In the genomic region with DNA sequence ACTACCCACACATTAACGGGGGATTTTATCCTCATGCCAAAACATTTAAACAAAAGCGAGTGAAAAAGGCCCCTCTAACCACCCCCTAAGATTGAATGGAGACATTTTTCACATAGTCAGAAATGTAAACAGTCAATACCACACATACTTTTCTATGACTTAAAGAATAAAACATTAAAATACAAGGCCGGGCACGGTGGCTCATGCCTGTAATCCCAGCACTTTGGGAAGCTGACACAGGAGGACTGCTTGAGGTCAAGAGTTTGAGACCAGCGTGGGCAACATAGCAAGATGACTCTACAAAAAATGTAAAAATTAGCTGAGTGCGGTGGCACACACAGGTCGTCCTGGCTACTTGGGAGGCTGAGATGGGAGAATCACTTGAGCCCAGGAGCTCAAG, we compare ENCODE assay signal across 25 cellular contexts. TPM values are rescaled to one million over a fixed set of nuclear protein-coding genes. Genes with fewer than 3 reads are reported as not detected.
DNase-seq lines count a peak whose midpoint lies in the region; ATAC-seq and TF ChIP-seq lines count a peak whose summit lies in the region.
"Had no signal": no experiment of that assay in that cellular context is flagged by ENCODE, and none has a peak within 500 bp of the region (broad histone marks: within the 10 kb centered on the region; RNA-seq: fewer than 3 reads in every experiment).

No MANE protein-coding gene starts in this region.

- no peak overlapping the region for H3K4me3 Mint-ChIP-seq in activated naive CD4-positive, alpha-beta T cell treated with anti-CD3 and anti-CD28 coated beads, Interleukin-2, amount 50 U/mL, for 24 hours
- H3K4me3 Mint-ChIP-seq in activated T-helper 2 cell treated with anti-CD3 and anti-CD28 coated beads, Interferon-gamma antibody, Interleukin-2, Interleukin-4, amounts not matched to agents 10 μg/mL and 5 μg/mL and 100 μg/mL, durations not matched to agents 14 hours and 24 hours and 36 hours (ENCODE audit: low read depth), result no peak overlapping the region
- H3K4me3 Mint-ChIP-seq in glutamatergic neuron (ENCODE audit: unreplicated experiment), result no peak overlapping the region
- H3K4me3 Mint-ChIP-seq: activated CD4-positive, alpha-beta memory T cell treated with anti-CD3 and anti-CD28 coated beads for 36 hours; endodermal cell; natural killer cell treated with Interleukin-12 subunit alpha and Interleukin-12 subunit beta and Interleukin-15 and Interleukin-18, amount 100 ng/mL, for 72 hours had no signal

- intact Hi-C loops in activated T-helper 2 cell treated with anti-CD3 and anti-CD28 coated beads, Interferon-gamma antibody, Interleukin-2, Interleukin-4, amounts not matched to agents 10 μg/mL and 5 μg/mL and 100 μg/mL, durations not matched to agents 14 hours and 24 hours and 36 hours (cut with micrococcal nuclease), result no loop called here
- intact Hi-C loops in Right ventricle myocardium superior (cut with DNase I), result no loop called here

- H3K36me3 Mint-ChIP-seq in activated naive CD4-positive, alpha-beta T cell treated with anti-CD3 and anti-CD28 coated beads, Interleukin-2, amount 50 U/mL, for 24 hours, result peaks cover 3% of the 10 kb centered on the region
- peaks cover 42% of the 10 kb centered on the region for H3K36me3 Mint-ChIP-seq in activated T-helper 2 cell treated with anti-CD3 and anti-CD28 coated beads, Interferon-gamma antibody, Interleukin-2, Interleukin-4, amounts not matched to agents 10 μg/mL and 5 μg/mL and 100 μg/mL, durations not matched to agents 14 hours and 24 hours and 36 hours (ENCODE audit: low read depth)
- H3K36me3 Mint-ChIP-seq in glutamatergic neuron (ENCODE audit: unreplicated experiment), result no peaks in the 10 kb centered on the region

- DNase-seq in activated naive CD4-positive, alpha-beta T cell (lab: John Stamatoyannopoulos, UW), result no peak
- no peak for DNase-seq in activated T-helper 2 cell treated with anti-CD3 and anti-CD28 coated beads, Interferon-gamma antibody, Interleukin-2, Interleukin-4, amounts not matched to agents 10 μg/mL and 5 μg/mL and 100 μg/mL, durations not matched to agents 14 hours and 24 hours and 36 hours (ENCODE audit: low spot score)
- DNase-seq in glutamatergic neuron, result no peak
- DNase-seq in activated gamma-delta T cell treated with Interleukin-2 at 50 U/mL for 16 hours, result no peak
- no peak for DNase-seq in Right ventricle myocardium superior
- no peak for DNase-seq in omental fat pad (ENCODE audit: low spot score)
- no peak for DNase-seq in COR-L47 (lab: John Stamatoyannopoulos, UW)
- DNase-seq: activated CD4-positive, alpha-beta memory T cell treated with anti-CD3 and anti-CD28 coated beads for 36 hours; DMS153; hypothalamus; islet precursor cell; left ventricle myocardium superior; NCI-H1436 treated with DMSO at 0.1 percent for 48 hours; NCI-H446; NCI-H774; pancreas; right cardiac atrium; RPMI8226; stimulated activated CD4-positive, alpha-beta T cell treated with anti-CD3 and anti-CD28 coated beads, Interleukin-2, amount 100 ng/mL, for 24 hours; stomach; thyroid gland had no signal

- ATAC-seq in Right ventricle myocardium superior (ENCODE audit: poor library complexity) (no peak), omental fat pad (ENCODE audit: low FRiP score) (no peak)
- ATAC-seq: gastroesophageal sphincter, left ventricle myocardium superior, pancreas, right cardiac atrium had no signal

- H3K4me1 Mint-ChIP-seq in activated naive CD4-positive, alpha-beta T cell treated with anti-CD3 and anti-CD28 coated beads, Interleukin-2, amount 50 U/mL, for 24 hours, result peaks cover 37% of the 10 kb centered on the region
- H3K4me1 Mint-ChIP-seq in activated T-helper 2 cell treated with anti-CD3 and anti-CD28 coated beads, Interferon-gamma antibody, Interleukin-2, Interleukin-4, amounts not matched to agents 10 μg/mL and 5 μg/mL and 100 μg/mL, durations not matched to agents 14 hours and 24 hours and 36 hours (ENCODE audit: low read depth), result peaks cover 22% of the 10 kb centered on the region
- peaks cover 18% of the 10 kb centered on the region for H3K4me1 Mint-ChIP-seq in glutamatergic neuron (ENCODE audit: low read depth, unreplicated experiment)

- peak overlapping the region; percentile 30 for H3K27ac Mint-ChIP-seq in activated naive CD4-positive, alpha-beta T cell treated with anti-CD3 and anti-CD28 coated beads, Interleukin-2, amount 50 U/mL, for 24 hours
- peak overlapping the region; percentile 22 for H3K27ac Mint-ChIP-seq in activated T-helper 2 cell treated with anti-CD3 and anti-CD28 coated beads, Interferon-gamma antibody, Interleukin-2, Interleukin-4, amounts not matched to agents 10 μg/mL and 5 μg/mL and 100 μg/mL, durations not matched to agents 14 hours and 24 hours and 36 hours
- peak overlapping the region; percentile 25 for H3K27ac Mint-ChIP-seq in glutamatergic neuron (ENCODE audit: unreplicated experiment)
- H3K27ac Mint-ChIP-seq: activated CD4-positive, alpha-beta memory T cell treated with anti-CD3 and anti-CD28 coated beads for 36 hours; endodermal cell; natural killer cell treated with Interleukin-12 subunit alpha and Interleukin-12 subunit beta and Interleukin-15 and Interleukin-18, amount 100 ng/mL, for 72 hours had no signal

- H3K27me3 Mint-ChIP-seq in activated naive CD4-positive, alpha-beta T cell treated with anti-CD3 and anti-CD28 coated beads, Interleukin-2, amount 50 U/mL, for 24 hours, result no peaks in the 10 kb centered on the region
- H3K27me3 Mint-ChIP-seq in activated T-helper 2 cell treated with anti-CD3 and anti-CD28 coated beads, Interferon-gamma antibody, Interleukin-2, Interleukin-4, amounts not matched to agents 10 μg/mL and 5 μg/mL and 100 μg/mL, durations not matched to agents 14 hours and 24 hours and 36 hours (ENCODE audit: low read depth), result no peaks in the 10 kb centered on the region
- no peaks in the 10 kb centered on the region for H3K27me3 Mint-ChIP-seq in glutamatergic neuron (ENCODE audit: unreplicated experiment)
- H3K27me3 Mint-ChIP-seq: activated CD4-positive, alpha-beta memory T cell treated with anti-CD3 and anti-CD28 coated beads for 36 hours; natural killer cell treated with Interleukin-12 subunit alpha and Interleukin-12 subunit beta and Interleukin-15 and Interleukin-18, amount 100 ng/mL, for 72 hours had no signal

- no peaks in the 10 kb centered on the region for H3K9me3 Mint-ChIP-seq in activated naive CD4-positive, alpha-beta T cell treated with anti-CD3 and anti-CD28 coated beads, Interleukin-2, amount 50 U/mL, for 24 hours
- H3K9me3 Mint-ChIP-seq in activated T-helper 2 cell treated with anti-CD3 and anti-CD28 coated beads, Interferon-gamma antibody, Interleukin-2, Interleukin-4, amounts not matched to agents 10 μg/mL and 5 μg/mL and 100 μg/mL, durations not matched to agents 14 hours and 24 hours and 36 hours, result no peaks in the 10 kb centered on the region
- H3K9me3 Mint-ChIP-seq in glutamatergic neuron (ENCODE audit: unreplicated experiment), result no peaks in the 10 kb centered on the region
- H3K9me3 Mint-ChIP-seq: activated CD4-positive, alpha-beta memory T cell treated with anti-CD3 and anti-CD28 coated beads for 36 hours; endodermal cell; natural killer cell treated with Interleukin-12 subunit alpha and Interleukin-12 subunit beta and Interleukin-15 and Interleukin-18, amount 100 ng/mL, for 72 hours had no signal

- TF ChIP-seq CTCF in glutamatergic neuron (IDR thresholded peaks at IDR 0.05; ENCODE audit: partially characterized antibody, unreplicated experiment), result no peak
- TF ChIP-seq CTCF in omental fat pad (IDR thresholded peaks at IDR 0.05), result no peak

RNA-seq across cellular contexts. Expression of gene MPHOSPH8, which starts 47.3 kb away (rescaled TPM):
- 43.5 and 46.4 TPM in 2 replicates for total RNA-seq in activated T-helper 2 cell treated with anti-CD3 and anti-CD28 coated beads, Interferon-gamma antibody, Interleukin-2, Interleukin-4, amounts not matched to agents 10 μg/mL and 5 μg/mL and 100 μg/mL, durations not matched to agents 14 hours and 24 hours and 36 hours
- 31.8 TPM for total RNA-seq in glutamatergic neuron (ENCODE audit: unreplicated experiment)
- total RNA-seq in Right ventricle myocardium superior, result 26.0 TPM
- total RNA-seq in omental fat pad, result 10 to 100 TPM; 21.4 to 42.2 (median 26.9) TPM
